In genomic region chr1:230084408-230085177, GRCh38 we compare ENCODE assay signal across 8 cellular contexts. TPM values are rescaled to one million over a fixed set of nuclear protein-coding genes. Genes with fewer than 3 reads are reported as not detected.
DNase-seq lines count a peak whose midpoint lies in the region; ATAC-seq and TF ChIP-seq lines count a peak whose summit lies in the region.

No MANE protein-coding gene starts in this region.

- peaks cover 68% of the 10 kb centered on the region for H3K4me1 Mint-ChIP-seq in stimulated activated naive CD8-positive, alpha-beta T cell treated with anti-CD3 and anti-CD28 coated beads, Interleukin-15, Interleukin-2, amounts not matched to agents 100 ng/mL and 50 ng/mL, for 24 hours (ENCODE audit: low read depth)
- H3K4me1 Mint-ChIP-seq in nephron progenitor cell = peaks cover 48% of the 10 kb centered on the region

- peak; percentile 68 for DNase-seq in activated T-cell treated with anti-CD3 and anti-CD28 coated beads for 24 hours (ENCODE audit: low read depth)
- DNase-seq in activated T-cell treated with anti-CD3 and anti-CD28 coated beads, Interleukin-2, amount 50 U/mL, for 1 hour = no peak
- peak; percentile 95 for DNase-seq in SJCRH30
- peak; percentile 98 for DNase-seq in astrocyte of the spinal cord (ENCODE audit: low read depth, low spot score)
- no peak for DNase-seq in lower lobe of right lung
- DNase-seq in nephron progenitor cell = no peak
- no peak for DNase-seq in G401 (ENCODE audit: low spot score)

- H3K36me3 ChIP-seq in SJCRH30 (no peaks in the 10 kb centered on the region; the same call in 1 of the 2 replicates), lower lobe of right lung (no peaks in the 10 kb centered on the region)

- H3K27me3 ChIP-seq in SJCRH30 (no peaks in the 10 kb centered on the region), lower lobe of right lung (ENCODE audit: low read depth) (no peaks in the 10 kb centered on the region)

- peak overlapping the region; percentile 54 for H3K4me3 Mint-ChIP-seq in stimulated activated naive CD8-positive, alpha-beta T cell treated with anti-CD3 and anti-CD28 coated beads, Interleukin-15, Interleukin-2, amounts not matched to agents 100 ng/mL and 50 ng/mL, for 24 hours
- H3K4me3 Mint-ChIP-seq in nephron progenitor cell = no peak overlapping the region

- H3K9me3 ChIP-seq in SJCRH30 (replicated peaks) (no peaks in the 10 kb centered on the region), lower lobe of right lung (no peaks in the 10 kb centered on the region)

- peaks cover 40% of the 10 kb centered on the region for H3K4me1 ChIP-seq in SJCRH30
- peaks cover 32% of the 10 kb centered on the region for H3K4me1 ChIP-seq in lower lobe of right lung

- peak overlapping the region; percentile 91 for H3K27ac ChIP-seq in SJCRH30
- H3K27ac ChIP-seq in lower lobe of right lung = no peak overlapping the region

- H3K27ac Mint-ChIP-seq in stimulated activated naive CD8-positive, alpha-beta T cell treated with anti-CD3 and anti-CD28 coated beads, Interleukin-15, Interleukin-2, amounts not matched to agents 100 ng/mL and 50 ng/mL, for 24 hours = peak overlapping the region; percentile 97
- no peak overlapping the region for H3K27ac Mint-ChIP-seq in nephron progenitor cell

- peaks cover 6% of the 10 kb centered on the region for H3K9me3 Mint-ChIP-seq in stimulated activated naive CD8-positive, alpha-beta T cell treated with anti-CD3 and anti-CD28 coated beads, Interleukin-15, Interleukin-2, amounts not matched to agents 100 ng/mL and 50 ng/mL, for 24 hours
- H3K9me3 Mint-ChIP-seq in nephron progenitor cell = peaks cover 6% of the 10 kb centered on the region

- intact Hi-C loops in lower lobe of right lung (cut with DNase I) = no loop called here

- H3K36me3 Mint-ChIP-seq in stimulated activated naive CD8-positive, alpha-beta T cell treated with anti-CD3 and anti-CD28 coated beads, Interleukin-15, Interleukin-2, amounts not matched to agents 100 ng/mL and 50 ng/mL, for 24 hours (ENCODE audit: low read depth) = peaks cover 40% of the 10 kb centered on the region
- peaks cover 15% of the 10 kb centered on the region for H3K36me3 Mint-ChIP-seq in nephron progenitor cell (ENCODE audit: low read depth)

- peak; percentile 67 to 84 for ATAC-seq in lower lobe of right lung

- TF ChIP-seq CTCF in astrocyte of the spinal cord (IDR thresholded peaks at IDR 0.05; ENCODE audit: low read depth, low read length) = no peak
- TF ChIP-seq CTCF in lower lobe of right lung (IDR thresholded peaks at IDR 0.05) = no peak
- TF ChIP-seq CTCF in nephron progenitor cell (IDR thresholded peaks at IDR 0.05) = no peak

- H3K4me3 ChIP-seq in SJCRH30 (peak overlapping the region; percentile 27), astrocyte of the spinal cord (ENCODE audit: low read depth, low read length) (no peak overlapping the region), lower lobe of right lung (no peak overlapping the region)

- in situ Hi-C loops in astrocyte of the spinal cord (cut with HindIII; ENCODE audit: low sequenced_read_pairs) = no loop called here
- in situ Hi-C loops in G401 (cut with HindIII; ENCODE audit: low sequenced_read_pairs) = no loop called here

- H3K27me3 Mint-ChIP-seq in stimulated activated naive CD8-positive, alpha-beta T cell treated with anti-CD3 and anti-CD28 coated beads, Interleukin-15, Interleukin-2, amounts not matched to agents 100 ng/mL and 50 ng/mL, for 24 hours = peaks cover 3% of the 10 kb centered on the region
- peaks cover 7% of the 10 kb centered on the region for H3K27me3 Mint-ChIP-seq in nephron progenitor cell (ENCODE audit: low read depth, poor library complexity)

RNA-seq across cellular contexts. Expression of gene GALNT2, which starts 17.6 kb away (rescaled TPM):
- 50.5 and 51.1 TPM in 2 replicates for total RNA-seq in SJCRH30 (2014; rRNA removed; shearing (Covaris generic))
- 48.0 TPM for total RNA-seq in lower lobe of right lung
- total RNA-seq in G401 (2014; rRNA removed; shearing (Covaris generic)) = 36.7 and 42.8 TPM in 2 replicates

Comparison
In these comparisons a context has a peak if more than half of its experiments do, and no peak if none do; other contexts are left out.
1. DNase-seq: peak in activated T-cell treated with anti-CD3 and anti-CD28 coated beads for 24 hours (single experiment), SJCRH30 (2 of 2) and astrocyte of the spinal cord (single experiment); none in activated T-cell treated with anti-CD3 and anti-CD28 coated beads, Interleukin-2, amount 50 U/mL, for 1 hour (single experiment), lower lobe of right lung (single experiment), nephron progenitor cell (single experiment) and G401 (single experiment).